1 cellular context compared by ENCODE assay signal in genomic region chr16:22977294-22977697, GRCh38.
TF ChIP-seq lines count a peak whose summit lies in the region.

No MANE protein-coding gene starts in this region.

TF ChIP-seq in A549, 52 proteins besides CTCF, POLR2A, EP300 and RAD21 (continued from another document):
- TF ChIP-seq REST (IDR thresholded peaks at IDR 0.05) (no peak), RFX5 (IDR thresholded peaks at IDR 0.05) (no peak), MAZ (IDR thresholded peaks at IDR 0.05; ENCODE audit: borderline replicate concordance, low read depth, low read length) (no peak)
